Comparison of ENCODE assay signal across 19 cellular contexts in genomic region chr11:11137339-11137738, GRCh38.
DNase-seq lines count a peak whose midpoint lies in the region; ATAC-seq and TF ChIP-seq lines count a peak whose summit lies in the region.
"Had no signal": no experiment of that assay in that cellular context is flagged by ENCODE, and none has a peak within 500 bp of the region (broad histone marks: within the 10 kb centered on the region; RNA-seq: fewer than 3 reads in every experiment).

No MANE protein-coding gene starts in this region.

- peaks cover 14% of the 10 kb centered on the region for H3K4me1 Mint-ChIP-seq in activated naive CD8-positive, alpha-beta T cell (ENCODE audit: low read depth)
- peaks cover 9% of the 10 kb centered on the region for H3K4me1 Mint-ChIP-seq in activated naive CD8-positive, alpha-beta T cell treated with anti-CD3 and anti-CD28 coated beads, Interleukin-2, amount 50 U/mL, for 24 hours
- peaks cover 8% of the 10 kb centered on the region for H3K4me1 Mint-ChIP-seq in central memory CD8-positive, alpha-beta T cell
- no peaks in the 10 kb centered on the region for H3K4me1 Mint-ChIP-seq in type B pancreatic cell (ENCODE audit: unreplicated experiment)

- H3K4me3 ChIP-seq in MM.1S (ENCODE audit: low read length): no peak overlapping the region
- H3K4me3 ChIP-seq: A549, BLaER1 had no signal

- no peaks in the 10 kb centered on the region for H3K9me3 ChIP-seq in MM.1S (replicated peaks; ENCODE audit: insufficient read depth, low read length)
- H3K9me3 ChIP-seq: A549, BLaER1 had no signal

- H3K4me3 Mint-ChIP-seq in activated naive CD8-positive, alpha-beta T cell: peak overlapping the region; percentile 9
- no peak overlapping the region for H3K4me3 Mint-ChIP-seq in activated naive CD8-positive, alpha-beta T cell treated with anti-CD3 and anti-CD28 coated beads, Interleukin-2, amount 50 U/mL, for 24 hours
- H3K4me3 Mint-ChIP-seq in central memory CD8-positive, alpha-beta T cell: no peak overlapping the region
- no peak overlapping the region for H3K4me3 Mint-ChIP-seq in type B pancreatic cell

- DNase-seq in activated naive CD8-positive, alpha-beta T cell treated with anti-CD3 and anti-CD28 coated beads, Interleukin-2, amount 50 U/mL, for 24 hours: no peak
- DNase-seq in MM.1S: peak; percentile 40
- no peak for DNase-seq in central memory CD8-positive, alpha-beta T cell (ENCODE audit: low spot score in 2 of 2)
- no peak for DNase-seq in type B pancreatic cell (ENCODE audit: extremely low spot score, unreplicated experiment)
- DNase-seq in activated T-cell treated with anti-CD3 and anti-CD28 coated beads, Interleukin-2, amount 50 U/mL, for 1 hour: no peak
- no peak for DNase-seq in activated effector memory CD4-positive, alpha-beta T cell treated with anti-CD3 and anti-CD28 coated beads, Interleukin-2, amount 50 U/mL, for 16 hours
- no peak for DNase-seq in COR-L47 (lab: John Stamatoyannopoulos, UW)
- DNase-seq: DMS 273 treated with DMSO at 0.1 percent for 48 hours, NCI-H1436, NCI-H1930, NCI-H2171 treated with DMSO at 0.1 percent for 48 hours, NCI-H446, NCI-H526 treated with DMSO at 0.1 percent for 48 hours had no signal

- no peaks in the 10 kb centered on the region for H3F3A ChIP-seq in MM.1S (ENCODE audit: insufficient read depth, low read length)

- H3K4me1 ChIP-seq in MM.1S (ENCODE audit: low read length): no peaks in the 10 kb centered on the region
- H3K4me1 ChIP-seq: A549, BLaER1 had no signal

- no peak overlapping the region for H2AFZ ChIP-seq in MM.1S (ENCODE audit: low read length)

- no peaks in the 10 kb centered on the region for H3K9me3 Mint-ChIP-seq in activated naive CD8-positive, alpha-beta T cell (ENCODE audit: low read depth)
- no peaks in the 10 kb centered on the region for H3K9me3 Mint-ChIP-seq in activated naive CD8-positive, alpha-beta T cell treated with anti-CD3 and anti-CD28 coated beads, Interleukin-2, amount 50 U/mL, for 24 hours
- no peaks in the 10 kb centered on the region for H3K9me3 Mint-ChIP-seq in central memory CD8-positive, alpha-beta T cell
- peaks cover 3% of the 10 kb centered on the region for H3K9me3 Mint-ChIP-seq in type B pancreatic cell

- H3K9ac ChIP-seq in MM.1S (ENCODE audit: low read length): no peak overlapping the region
- H3K9ac ChIP-seq: BLaER1, KMS-11 had no signal

- H3K27me3 ChIP-seq in MM.1S (replicated peaks; ENCODE audit: insufficient read depth, low read length): no peaks in the 10 kb centered on the region
- H3K27me3 ChIP-seq: BLaER1 had no signal

- H3K9me2 ChIP-seq in MM.1S (replicated peaks; ENCODE audit: insufficient read depth, low read length): no peaks in the 10 kb centered on the region

- no peaks in the 10 kb centered on the region for H3K36me3 Mint-ChIP-seq in activated naive CD8-positive, alpha-beta T cell
- H3K36me3 Mint-ChIP-seq in activated naive CD8-positive, alpha-beta T cell treated with anti-CD3 and anti-CD28 coated beads, Interleukin-2, amount 50 U/mL, for 24 hours (ENCODE audit: low read depth): no peaks in the 10 kb centered on the region
- H3K36me3 Mint-ChIP-seq in central memory CD8-positive, alpha-beta T cell (ENCODE audit: insufficient read depth): no peaks in the 10 kb centered on the region
- H3K36me3 Mint-ChIP-seq in type B pancreatic cell: no peaks in the 10 kb centered on the region

- ATAC-seq in activated naive CD8-positive, alpha-beta T cell treated with anti-CD3 and anti-CD28 coated beads, Interleukin-2, amount 50 U/mL, for 24 hours: no peak
- ATAC-seq in central memory CD8-positive, alpha-beta T cell (replicated peaks; ENCODE audit: extremely low read depth, poor library complexity, severe bottlenecking): peak; percentile 14
- ATAC-seq: A549, HepG2, Right ventricle myocardium inferior had no signal

- H3K27me3 Mint-ChIP-seq in activated naive CD8-positive, alpha-beta T cell: no peaks in the 10 kb centered on the region
- H3K27me3 Mint-ChIP-seq in activated naive CD8-positive, alpha-beta T cell treated with anti-CD3 and anti-CD28 coated beads, Interleukin-2, amount 50 U/mL, for 24 hours: no peaks in the 10 kb centered on the region
- peaks cover 18% of the 10 kb centered on the region for H3K27me3 Mint-ChIP-seq in central memory CD8-positive, alpha-beta T cell
- H3K27me3 Mint-ChIP-seq in type B pancreatic cell: no peaks in the 10 kb centered on the region

- H3K4me2 ChIP-seq in MM.1S (ENCODE audit: low read depth, low read length): no peak overlapping the region
- H3K4me2 ChIP-seq: A549, BLaER1, KMS-11 had no signal

- no peak for TF ChIP-seq CTCF in MM.1S (IDR thresholded peaks at IDR 0.05; ENCODE audit: low read length)
- TF ChIP-seq CTCF in type B pancreatic cell (conservative IDR thresholded peaks at IDR 0.05): no peak

- no peak overlapping the region for H3K27ac ChIP-seq in MM.1S (ENCODE audit: low read length)
- H3K27ac ChIP-seq: A549, BLaER1, KMS-11 had no signal

- no peaks in the 10 kb centered on the region for H3K79me2 ChIP-seq in MM.1S (ENCODE audit: low read length)

- H3K36me3 ChIP-seq in MM.1S (replicated peaks; ENCODE audit: insufficient read depth, low read length): no peaks in the 10 kb centered on the region
- H3K36me3 ChIP-seq: BLaER1 had no signal

- peak overlapping the region; percentile 11 for H3K27ac Mint-ChIP-seq in activated naive CD8-positive, alpha-beta T cell
- no peak overlapping the region for H3K27ac Mint-ChIP-seq in activated naive CD8-positive, alpha-beta T cell treated with anti-CD3 and anti-CD28 coated beads, Interleukin-2, amount 50 U/mL, for 24 hours
- no peak overlapping the region for H3K27ac Mint-ChIP-seq in central memory CD8-positive, alpha-beta T cell (ENCODE audit: low read depth)
- H3K27ac Mint-ChIP-seq in type B pancreatic cell: peak overlapping the region; percentile 61

- H4K20me1 ChIP-seq in MM.1S (ENCODE audit: insufficient read depth, low read length): no peaks in the 10 kb centered on the region
- H4K20me1 ChIP-seq: BLaER1 had no signal

Comparison
In these comparisons a context has a peak if more than half of its experiments do, and no peak if none do; other contexts are left out.
1. H3K27ac Mint-ChIP-seq: peak in activated naive CD8-positive, alpha-beta T cell (single experiment) and type B pancreatic cell (single experiment); none in activated naive CD8-positive, alpha-beta T cell treated with anti-CD3 and anti-CD28 coated beads, Interleukin-2, amount 50 U/mL, for 24 hours (single experiment) and central memory CD8-positive, alpha-beta T cell (single experiment).